27 cellular contexts compared by ENCODE assay signal in genomic region chr9:35974800-35975199, GRCh38.
"Had no signal": no experiment of that assay in that cellular context is flagged by ENCODE, and none has a peak within 500 bp of the region (broad histone marks: within the 10 kb centered on the region; RNA-seq: fewer than 3 reads in every experiment).

No MANE protein-coding gene starts in this region.

- DNase-seq: colonic mucosa; cortex of kidney; dermis blood vessel endothelial cell; dorsolateral prefrontal cortex; effector CD4-positive, alpha-beta T cell; effector CD8-positive, alpha-beta T cell; effector memory CD4-positive, alpha-beta T cell; effector memory CD8-positive, alpha-beta T cell; endodermal cell; erythroblast; esophagus squamous epithelium; foreskin fibroblast; foreskin keratinocyte; foreskin melanocyte; gastrocnemius medialis; glutamatergic neuron; head of caudate nucleus; heart left ventricle; heart right ventricle had no signal

- H3K9me3 ChIP-seq: colonic mucosa had no signal

- H3K4me3 ChIP-seq: colonic mucosa, coronary artery, dorsolateral prefrontal cortex, esophagus muscularis mucosa, esophagus squamous epithelium, gastroesophageal sphincter, heart left ventricle, heart right ventricle had no signal

- H3K27ac ChIP-seq: colonic mucosa, coronary artery, dorsolateral prefrontal cortex, epithelial cell of prostate, esophagus muscularis mucosa, esophagus squamous epithelium, foreskin keratinocyte, gastrocnemius medialis, gastroesophageal sphincter, heart left ventricle, heart right ventricle had no signal

- FAIRE-seq: colon, endometrium, endothelial cell of umbilical vein had no signal

- H3K4me1 ChIP-seq: colonic mucosa, esophagus muscularis mucosa, foreskin keratinocyte, gastrocnemius medialis, heart left ventricle had no signal

- ATAC-seq: effector memory CD8-positive, alpha-beta T cell; esophagus mucosa; foreskin keratinocyte; gastrocnemius medialis; gastroesophageal sphincter; heart left ventricle; heart right ventricle had no signal

- H3K36me3 ChIP-seq: colonic mucosa, esophagus muscularis mucosa, esophagus squamous epithelium, gastrocnemius medialis, gastroesophageal sphincter, heart left ventricle, heart right ventricle had no signal
